ENCODE assay signal across 8 cellular contexts in genomic region chr19:51691122-51692064, GRCh38. TPM values are rescaled to one million over a fixed set of nuclear protein-coding genes. Genes with fewer than 3 reads are reported as not detected.
A peak's percentile ranks its signal among the peaks of the same experiment; 100 is the strongest.
DNase-seq lines count a peak whose midpoint lies in the region; ATAC-seq and TF ChIP-seq lines count a peak whose summit lies in the region.

No MANE protein-coding gene starts in this region.

- H3K9me3 ChIP-seq in BE2C: no peaks in the 10 kb centered on the region
- H3K9me3 ChIP-seq in upper lobe of right lung: no peaks in the 10 kb centered on the region

- TF ChIP-seq CTCF in BE2C (IDR thresholded peaks at IDR 0.05; ENCODE audit: low read depth, low read length) (no peak), brain microvascular endothelial cell (IDR thresholded peaks at IDR 0.05; ENCODE audit: low read depth, low read length, missing control alignments) (no peak), upper lobe of right lung (IDR thresholded peaks at IDR 0.05) (no peak)

- DNase-seq in BE2C (peak; percentile 21), brain microvascular endothelial cell (no peak), medulla oblongata (ENCODE audit: extremely low spot score) (peak; percentile 47), upper lobe of right lung (no peak), RKO (ENCODE audit: low spot score) (no peak), NOMO-1 (lab: John Stamatoyannopoulos, UW; ENCODE audit: unreplicated experiment in 2 of 2) (no peak), epidermal melanocyte (ENCODE audit: insufficient read length, low spot score) (no peak)
- no peak for DNase-seq in Jurkat, Clone E6-1 (ENCODE audit: low read depth, low spot score)

- intact Hi-C loops in upper lobe of right lung (cut with DNase I): no loop called here

- H3K27ac ChIP-seq in brain microvascular endothelial cell: peak overlapping the region; percentile 96
- peak overlapping the region; percentile 90 for H3K27ac ChIP-seq in upper lobe of right lung

- H3K4me1 ChIP-seq in BE2C (peaks cover 4% of the 10 kb centered on the region; the same call in 1 of the 2 replicates), upper lobe of right lung (peaks cover 20% of the 10 kb centered on the region)

- in situ Hi-C loops in brain microvascular endothelial cell (cut with HindIII; ENCODE audit: low pct_ligation_motif_present, low sequenced_read_pairs): no loop called here

- peak overlapping the region; percentile 83 for H3K4me3 ChIP-seq in BE2C (ENCODE audit: low read depth, low read length)
- H3K4me3 ChIP-seq in Jurkat, Clone E6-1 (ENCODE audit: low read length): peak overlapping the region; percentile 23; the same call in 1 of the 2 replicates
- H3K4me3 ChIP-seq in brain microvascular endothelial cell (ENCODE audit: low read depth, low read length): peak overlapping the region; percentile 88
- H3K4me3 ChIP-seq in upper lobe of right lung: peak overlapping the region; percentile 85

- H3K27me3 ChIP-seq in BE2C: no peaks in the 10 kb centered on the region
- H3K27me3 ChIP-seq in brain microvascular endothelial cell (replicated peaks): no peaks in the 10 kb centered on the region
- no peaks in the 10 kb centered on the region for H3K27me3 ChIP-seq in upper lobe of right lung

- H3K36me3 ChIP-seq in BE2C: peaks cover 35% of the 10 kb centered on the region
- peaks cover 28% of the 10 kb centered on the region for H3K36me3 ChIP-seq in brain microvascular endothelial cell (replicated peaks)
- H3K36me3 ChIP-seq in upper lobe of right lung: peaks cover 14% of the 10 kb centered on the region

- no peak for ATAC-seq in upper lobe of right lung

RNA-seq across cellular contexts. Expression of gene SPACA6, which starts 1.7 kb away (rescaled TPM):
- 3.6 TPM for polyA plus RNA-seq in BE2C (2012; ENCODE audit: insufficient read depth, insufficient read length, low read depth)
- 3.1 TPM for polyA plus RNA-seq in Jurkat, Clone E6-1 (2012; ENCODE audit: insufficient read depth, insufficient read length)
- total RNA-seq in upper lobe of right lung: 24.0 TPM

RNA-seq across cellular contexts. Expression of gene HAS1, which starts 32.4 kb away (rescaled TPM):
- polyA plus RNA-seq in BE2C (2012; ENCODE audit: insufficient read depth, insufficient read length, low read depth): not detected
- not detected for polyA plus RNA-seq in Jurkat, Clone E6-1 (2012; ENCODE audit: insufficient read depth, insufficient read length)
- 3.7 TPM for total RNA-seq in upper lobe of right lung

RNA-seq across cellular contexts. Expression of gene SIGLEC14, which starts 44.8 kb away (rescaled TPM):
- not detected for polyA plus RNA-seq in BE2C (2012; ENCODE audit: insufficient read depth, insufficient read length, low read depth)
- polyA plus RNA-seq in Jurkat, Clone E6-1 (2012; ENCODE audit: insufficient read depth, insufficient read length): not detected
- total RNA-seq in upper lobe of right lung: 11.8 TPM

Comparison
In these comparisons a context has a peak if more than half of its experiments do, and no peak if none do; other contexts are left out.
1. DNase-seq: peak in BE2C (single experiment) and medulla oblongata (single experiment); none in Jurkat, Clone E6-1 (single experiment), brain microvascular endothelial cell (single experiment), upper lobe of right lung (single experiment), RKO (single experiment), NOMO-1 (0 of 2) and epidermal melanocyte (single experiment).
2. H3K4me3 ChIP-seq: peak in every context shown above with its lines; median percentile 88 in brain microvascular endothelial cell; 85 in upper lobe of right lung; 83 in BE2C; 23 in Jurkat, Clone E6-1.